ENCODE assay signal across 8 cellular contexts in genomic region chr2:69565431-69565839, GRCh38.
DNase-seq lines count a peak whose midpoint lies in the region; ATAC-seq and TF ChIP-seq lines count a peak whose summit lies in the region.

No MANE protein-coding gene starts in this region.

- peaks cover 88% of the 10 kb centered on the region for H3K4me1 Mint-ChIP-seq in stimulated activated effector memory CD8-positive, alpha-beta T cell treated with anti-CD3 and anti-CD28 coated beads, Interleukin-12 subunit alpha, Interleukin-12 subunit beta, amount 100 ng/mL, for 72 hours

- no peak overlapping the region for H3K4me3 Mint-ChIP-seq in stimulated activated effector memory CD8-positive, alpha-beta T cell treated with anti-CD3 and anti-CD28 coated beads, Interleukin-12 subunit alpha, Interleukin-12 subunit beta, amount 100 ng/mL, for 72 hours

- H3K4me3 ChIP-seq in NB4 (ENCODE audit: low read depth, low read length): no peak overlapping the region

- H3K9me3 Mint-ChIP-seq in stimulated activated effector memory CD8-positive, alpha-beta T cell treated with anti-CD3 and anti-CD28 coated beads, Interleukin-12 subunit alpha, Interleukin-12 subunit beta, amount 100 ng/mL, for 72 hours: no peaks in the 10 kb centered on the region

- H3K27ac Mint-ChIP-seq in stimulated activated effector memory CD8-positive, alpha-beta T cell treated with anti-CD3 and anti-CD28 coated beads, Interleukin-12 subunit alpha, Interleukin-12 subunit beta, amount 100 ng/mL, for 72 hours: peak overlapping the region; percentile 73

- no peak for TF ChIP-seq POLR2A in NB4 (IDR thresholded peaks at IDR 0.05; ENCODE audit: extremely low read depth, insufficient read length)

- H3K36me3 Mint-ChIP-seq in stimulated activated effector memory CD8-positive, alpha-beta T cell treated with anti-CD3 and anti-CD28 coated beads, Interleukin-12 subunit alpha, Interleukin-12 subunit beta, amount 100 ng/mL, for 72 hours: peaks cover 19% of the 10 kb centered on the region

- TF ChIP-seq CTCF in NB4 (IDR thresholded peaks at IDR 0.05; ENCODE audit: low read depth, low read length): peak; percentile 95

- peak; percentile 80 for ATAC-seq in stimulated activated effector memory CD8-positive, alpha-beta T cell treated with anti-CD3 and anti-CD28 coated beads, Interleukin-12 subunit alpha, Interleukin-12 subunit beta, amount 100 ng/mL, for 72 hours
- no peak for ATAC-seq in GM21717 (IDR thresholded peaks at IDR 0.05; ENCODE audit: unreplicated experiment)

- DNase-seq in CD1c-positive myeloid dendritic cell (ENCODE audit: extremely low spot score) (peak; percentile 71), GM19240 (ENCODE audit: insufficient read length, low spot score) (peak; percentile 48), NB4 (ENCODE audit: low read depth) (peak; percentile 79), dermis blood vessel endothelial cell (peak; percentile 74), myocyte (ENCODE audit: low read depth) (peak; percentile 42)
- DNase-seq in activated CD4-positive, alpha-beta T cell treated with anti-CD3 and anti-CD28 coated beads for 4 hours: peak; percentile 64 to 73
- DNase-seq in stimulated activated effector memory CD8-positive, alpha-beta T cell treated with anti-CD3 and anti-CD28 coated beads, Interleukin-12 subunit alpha, Interleukin-12 subunit beta, amount 100 ng/mL, for 72 hours (ENCODE audit: low spot score in 2 of 2): peak; percentile 57 to 88
